In the genomic region with DNA sequence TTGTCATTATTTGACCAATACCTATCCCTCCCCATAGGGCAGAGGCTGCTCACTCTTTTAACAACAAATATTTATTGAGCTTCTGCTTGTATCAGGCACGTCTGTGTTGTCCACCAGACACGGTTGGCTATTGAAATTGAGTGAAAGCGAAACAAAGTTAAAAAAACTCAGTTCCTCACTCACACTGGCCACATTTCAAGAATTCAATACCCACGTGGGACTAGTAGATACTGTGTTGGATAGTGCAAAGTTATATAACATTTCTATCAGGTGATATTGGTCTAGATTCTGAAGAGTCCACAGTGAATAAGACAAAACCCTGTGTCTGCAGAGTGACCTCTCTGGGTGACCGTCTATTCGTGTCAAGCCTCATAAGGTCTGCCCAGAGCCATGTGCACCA, we compare ENCODE assay signal across 24 cellular contexts. TPM values are rescaled to one million over a fixed set of nuclear protein-coding genes. Genes with fewer than 3 reads are reported as not detected.
A peak's percentile ranks its signal among the peaks of the same experiment; 100 is the strongest.
DNase-seq lines count a peak whose midpoint lies in the region; ATAC-seq, FAIRE-seq and TF ChIP-seq lines count a peak whose summit lies in the region.
"Had no signal": no experiment of that assay in that cellular context is flagged by ENCODE, and none has a peak within 500 bp of the region (broad histone marks: within the 10 kb centered on the region; RNA-seq: fewer than 3 reads in every experiment).

No MANE protein-coding gene starts in this region.

- DNase-seq in GM12891 (ENCODE audit: insufficient read length, low spot score) (no peak), globus pallidus (ENCODE audit: low spot score) (peak; percentile 21), putamen (ENCODE audit: low spot score) (peak; percentile 9), WERI-Rb-1 (no peak), NCI-H2081 treated with DMSO at 0.1 percent for 48 hours (lab: John Stamatoyannopoulos, UW) (no peak), NOMO-1 (lab: John Stamatoyannopoulos, UW; ENCODE audit: unreplicated experiment in 2 of 2) (no peak)
- DNase-seq: CD8-positive, alpha-beta memory T cell; DMS53; EL; Kasumi-1; MG63; NCI-H1105 treated with DMSO at 0.1 percent for 48 hours; NCI-H1694 treated with DMSO at 0.1 percent for 48 hours; NCI-H2107; NCI-H510A; NCI-H774; PC-3 had no signal

- peaks cover 23% of the 10 kb centered on the region for H3K4me1 Mint-ChIP-seq in activated T-helper 17 cell treated with anti-CD3 and anti-CD28 coated beads, Interleukin-2, amount 50 U/mL, for 72 hours

- no peak for TF ChIP-seq CTCF in WERI-Rb-1 (IDR thresholded peaks at IDR 0.05; ENCODE audit: low read depth, low read length)

- no peaks in the 10 kb centered on the region for H3K9me3 ChIP-seq in WERI-Rb-1 (ENCODE audit: severe bottlenecking)
- H3K9me3 ChIP-seq: BLaER1 treated with 17β-estradiol and CSF1 and Interleukin-3, amounts not matched to agents 10 nM and 100 nM; MG63 had no signal

- no peak overlapping the region for H3K27ac Mint-ChIP-seq in activated T-helper 17 cell treated with anti-CD3 and anti-CD28 coated beads, Interleukin-2, amount 50 U/mL, for 72 hours
- H3K27ac Mint-ChIP-seq: IgD-negative memory B cell had no signal

- H3K27me3 Mint-ChIP-seq in activated T-helper 17 cell treated with anti-CD3 and anti-CD28 coated beads, Interleukin-2, amount 50 U/mL, for 72 hours = peaks cover 5% of the 10 kb centered on the region

- no peak overlapping the region for H3K27ac ChIP-seq in WERI-Rb-1
- H3K27ac ChIP-seq: BLaER1 treated with 17β-estradiol and CSF1 and Interleukin-3, amounts not matched to agents 10 nM and 100 nM had no signal

- FAIRE-seq in GM12891 (lab: Jason Lieb, UNC) = no peak
- FAIRE-seq: HTR-8/SVneo had no signal

- ATAC-seq in HG03558 (IDR thresholded peaks at IDR 0.05; ENCODE audit: extremely low read depth, unreplicated experiment) = peak; percentile 30
- no peak for ATAC-seq in activated T-helper 17 cell treated with anti-CD3 and anti-CD28 coated beads, Interleukin-2, amount 50 U/mL, for 72 hours (replicated peaks)
- ATAC-seq: PC-3 had no signal

- no peaks in the 10 kb centered on the region for H3K9me3 Mint-ChIP-seq in activated T-helper 17 cell treated with anti-CD3 and anti-CD28 coated beads, Interleukin-2, amount 50 U/mL, for 72 hours
- H3K9me3 Mint-ChIP-seq: IgD-negative memory B cell had no signal

- H3K27me3 ChIP-seq in WERI-Rb-1 (ENCODE audit: insufficient read depth, low read depth, severe bottlenecking) = no peaks in the 10 kb centered on the region
- H3K27me3 ChIP-seq: BLaER1 treated with 17β-estradiol and CSF1 and Interleukin-3, amounts not matched to agents 10 nM and 100 nM; MG63 had no signal

- H3K36me3 ChIP-seq in WERI-Rb-1 = no peaks in the 10 kb centered on the region
- H3K36me3 ChIP-seq: BLaER1 treated with 17β-estradiol and CSF1 and Interleukin-3, amounts not matched to agents 10 nM and 100 nM; MG63 had no signal

- no peak overlapping the region for H3K4me3 Mint-ChIP-seq in activated T-helper 17 cell treated with anti-CD3 and anti-CD28 coated beads, Interleukin-2, amount 50 U/mL, for 72 hours
- H3K4me3 Mint-ChIP-seq: CD8-positive, alpha-beta memory T cell; IgD-negative memory B cell had no signal

- no peaks in the 10 kb centered on the region for H3K36me3 Mint-ChIP-seq in activated T-helper 17 cell treated with anti-CD3 and anti-CD28 coated beads, Interleukin-2, amount 50 U/mL, for 72 hours (ENCODE audit: low read depth)
- H3K36me3 Mint-ChIP-seq: IgD-negative memory B cell had no signal

- no peak for TF ChIP-seq POLR2A in GM12891 (IDR thresholded peaks at IDR 0.05; ENCODE audit: low read depth, low read length)

- H3K4me3 ChIP-seq in WERI-Rb-1 (ENCODE audit: low read depth, low read length) = no peak overlapping the region
- H3K4me3 ChIP-seq: BLaER1 treated with 17β-estradiol and CSF1 and Interleukin-3, amounts not matched to agents 10 nM and 100 nM; MG63 had no signal

TF ChIP-seq in GM12891, 5 proteins besides CTCF, POLR2A, EP300 and RAD21:
- TF ChIP-seq SPI1 (IDR thresholded peaks at IDR 0.05; ENCODE audit: low read depth, low read length) (peak; percentile 75), PAX5 (IDR thresholded peaks at IDR 0.05; ENCODE audit: insufficient read depth, low read length, severe bottlenecking) (no peak)
TF ChIP-seq in GM12891: peak in this region for 1.

RNA-seq across cellular contexts. Expression of gene GALR1, which starts 43.9 kb away (rescaled TPM):
- not detected for polyA plus RNA-seq in GM12891 (2012; ENCODE audit: low read depth, missing spikeins)
- not detected for total RNA-seq in activated T-helper 17 cell treated with anti-CD3 and anti-CD28 coated beads, Interleukin-2, amount 50 U/mL, for 72 hours
- total RNA-seq: A673; CD8-positive, alpha-beta memory T cell; PC-3; SK-MEL-5 had no signal
- polyA plus RNA-seq: CD8-positive, alpha-beta memory T cell; IgD-negative memory B cell had no signal

Comparison
In these comparisons a context has a peak if more than half of its experiments do, and no peak if none do; other contexts are left out.
1. DNase-seq: peak in globus pallidus (single experiment) and putamen (single experiment); none in GM12891 (single experiment), WERI-Rb-1 (single experiment), NCI-H2081 treated with DMSO at 0.1 percent for 48 hours (single experiment) and NOMO-1 (0 of 2).